In the genomic region with DNA sequence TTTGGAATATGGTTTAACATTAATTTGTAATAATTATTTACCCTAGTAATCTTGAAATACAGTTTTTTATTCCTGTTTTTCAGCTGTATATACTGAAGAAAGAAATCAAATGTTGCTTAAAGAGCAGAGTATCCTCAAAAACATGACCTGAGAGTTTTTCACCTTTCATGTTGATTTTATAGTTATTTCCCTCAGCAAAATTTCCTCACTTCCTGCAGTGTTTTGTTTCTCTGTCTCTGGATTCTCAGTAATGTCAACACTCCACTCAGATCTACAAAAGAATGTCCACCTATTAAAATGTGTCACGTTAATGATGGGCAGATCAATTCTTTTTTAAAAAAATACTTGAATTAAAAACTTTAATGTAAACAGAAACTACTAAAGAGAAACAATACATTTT, we compare ENCODE assay signal across 1 cellular context.
TF ChIP-seq lines count a peak whose summit lies in the region.

No MANE protein-coding gene starts in this region.

TF ChIP-seq in HepG2, 621 proteins besides CTCF, POLR2A, EP300 and RAD21 (continued from another document):
- TF ChIP-seq, protein P1, sequence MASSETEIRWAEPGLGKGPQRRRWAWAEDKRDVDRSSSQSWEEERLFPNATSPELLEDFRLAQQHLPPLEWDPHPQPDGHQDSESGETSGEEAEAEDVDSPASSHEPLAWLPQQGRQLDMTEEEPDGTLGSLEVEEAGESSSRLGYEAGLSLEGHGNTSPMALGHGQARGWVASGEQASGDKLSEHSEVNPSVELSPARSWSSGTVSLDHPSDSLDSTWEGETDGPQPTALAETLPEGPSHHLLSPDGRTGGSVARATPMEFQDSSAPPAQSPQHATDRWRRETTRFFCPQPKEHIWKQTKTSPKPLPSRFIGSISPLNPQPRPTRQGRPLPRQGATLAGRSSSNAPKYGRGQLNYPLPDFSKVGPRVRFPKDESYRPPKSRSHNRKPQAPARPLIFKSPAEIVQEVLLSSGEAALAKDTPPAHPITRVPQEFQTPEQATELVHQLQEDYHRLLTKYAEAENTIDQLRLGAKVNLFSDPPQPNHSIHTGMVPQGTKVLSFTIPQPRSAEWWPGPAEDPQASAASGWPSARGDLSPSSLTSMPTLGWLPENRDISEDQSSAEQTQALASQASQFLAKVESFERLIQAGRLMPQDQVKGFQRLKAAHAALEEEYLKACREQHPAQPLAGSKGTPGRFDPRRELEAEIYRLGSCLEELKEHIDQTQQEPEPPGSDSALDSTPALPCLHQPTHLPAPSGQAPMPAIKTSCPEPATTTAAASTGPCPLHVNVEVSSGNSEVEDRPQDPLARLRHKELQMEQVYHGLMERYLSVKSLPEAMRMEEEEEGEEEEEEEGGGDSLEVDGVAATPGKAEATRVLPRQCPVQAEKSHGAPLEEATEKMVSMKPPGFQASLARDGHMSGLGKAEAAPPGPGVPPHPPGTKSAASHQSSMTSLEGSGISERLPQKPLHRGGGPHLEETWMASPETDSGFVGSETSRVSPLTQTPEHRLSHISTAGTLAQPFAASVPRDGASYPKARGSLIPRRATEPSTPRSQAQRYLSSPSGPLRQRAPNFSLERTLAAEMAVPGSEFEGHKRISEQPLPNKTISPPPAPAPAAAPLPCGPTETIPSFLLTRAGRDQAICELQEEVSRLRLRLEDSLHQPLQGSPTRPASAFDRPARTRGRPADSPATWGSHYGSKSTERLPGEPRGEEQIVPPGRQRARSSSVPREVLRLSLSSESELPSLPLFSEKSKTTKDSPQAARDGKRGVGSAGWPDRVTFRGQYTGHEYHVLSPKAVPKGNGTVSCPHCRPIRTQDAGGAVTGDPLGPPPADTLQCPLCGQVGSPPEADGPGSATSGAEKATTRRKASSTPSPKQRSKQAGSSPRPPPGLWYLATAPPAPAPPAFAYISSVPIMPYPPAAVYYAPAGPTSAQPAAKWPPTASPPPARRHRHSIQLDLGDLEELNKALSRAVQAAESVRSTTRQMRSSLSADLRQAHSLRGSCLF (CRISPR knock-in tag; IDR thresholded peaks at IDR 0.05; ENCODE audit: borderline replicate concordance) = no peak
- TF ChIP-seq ZNF83 (CRISPR knock-in tag; IDR thresholded peaks at IDR 0.05; ENCODE audit: borderline replicate concordance) (no peak), ELF3 (CRISPR knock-in tag; IDR thresholded peaks at IDR 0.05) (peak; percentile 70; the same call in 1 of the 2 replicates), ZNF317 (CRISPR knock-in tag; IDR thresholded peaks at IDR 0.05) (no peak), FOXP1 (IDR thresholded peaks at IDR 0.05) (no peak), FOXP1 (CRISPR knock-in tag; IDR thresholded peaks at IDR 0.05) (peak; percentile 70), ZNF557 (CRISPR knock-in tag; IDR thresholded peaks at IDR 0.05) (no peak), ZNF747 (CRISPR knock-in tag; IDR thresholded peaks at IDR 0.05; ENCODE audit: borderline replicate concordance) (no peak), ZNF660 (CRISPR knock-in tag; IDR thresholded peaks at IDR 0.05; ENCODE audit: borderline replicate concordance, low read depth) (no peak), ZSCAN21 (CRISPR knock-in tag; IDR thresholded peaks at IDR 0.05; ENCODE audit: borderline replicate concordance) (no peak), ZFP1 (CRISPR knock-in tag; IDR thresholded peaks at IDR 0.05) (no peak), SALL1 (CRISPR knock-in tag; IDR thresholded peaks at IDR 0.05) (no peak), ZNF552 (CRISPR knock-in tag; IDR thresholded peaks at IDR 0.05; ENCODE audit: borderline replicate concordance) (no peak), ZFY (CRISPR knock-in tag; IDR thresholded peaks at IDR 0.05) (no peak), PHF20 (CRISPR knock-in tag; IDR thresholded peaks at IDR 0.05) (no peak), ATF7 (IDR thresholded peaks at IDR 0.05) (no peak), ATF7 (CRISPR knock-in tag; IDR thresholded peaks at IDR 0.05) (no peak), THAP11 (CRISPR knock-in tag; IDR thresholded peaks at IDR 0.05) (no peak), AKAP8 (CRISPR knock-in tag; IDR thresholded peaks at IDR 0.05) (no peak), TOE1 (CRISPR knock-in tag; IDR thresholded peaks at IDR 0.05) (no peak), SOX5 (CRISPR knock-in tag; IDR thresholded peaks at IDR 0.05; ENCODE audit: borderline replicate concordance) (peak; percentile 63; the same call in 1 of the 2 replicates), ZBTB2 (CRISPR knock-in tag; IDR thresholded peaks at IDR 0.05; ENCODE audit: low read depth) (no peak), ZNF766 (CRISPR knock-in tag; IDR thresholded peaks at IDR 0.05; ENCODE audit: borderline replicate concordance) (no peak), KIAA2018 (CRISPR knock-in tag; IDR thresholded peaks at IDR 0.05; ENCODE audit: borderline replicate concordance) (no peak), POGZ (CRISPR knock-in tag; IDR thresholded peaks at IDR 0.05) (no peak), ATM (IDR thresholded peaks at IDR 0.05; ENCODE audit: borderline replicate concordance) (no peak), THYN1 (CRISPR knock-in tag; IDR thresholded peaks at IDR 0.05; ENCODE audit: borderline replicate concordance, low read depth) (no peak), PHF8 (CRISPR knock-in tag; IDR thresholded peaks at IDR 0.05) (no peak), NFIC (IDR thresholded peaks at IDR 0.05; ENCODE audit: low read length) (peak; percentile 39; the same call in 1 of the 2 replicates), SIX4 (CRISPR knock-in tag; IDR thresholded peaks at IDR 0.05) (no peak)
- TF ChIP-seq, protein P2, sequence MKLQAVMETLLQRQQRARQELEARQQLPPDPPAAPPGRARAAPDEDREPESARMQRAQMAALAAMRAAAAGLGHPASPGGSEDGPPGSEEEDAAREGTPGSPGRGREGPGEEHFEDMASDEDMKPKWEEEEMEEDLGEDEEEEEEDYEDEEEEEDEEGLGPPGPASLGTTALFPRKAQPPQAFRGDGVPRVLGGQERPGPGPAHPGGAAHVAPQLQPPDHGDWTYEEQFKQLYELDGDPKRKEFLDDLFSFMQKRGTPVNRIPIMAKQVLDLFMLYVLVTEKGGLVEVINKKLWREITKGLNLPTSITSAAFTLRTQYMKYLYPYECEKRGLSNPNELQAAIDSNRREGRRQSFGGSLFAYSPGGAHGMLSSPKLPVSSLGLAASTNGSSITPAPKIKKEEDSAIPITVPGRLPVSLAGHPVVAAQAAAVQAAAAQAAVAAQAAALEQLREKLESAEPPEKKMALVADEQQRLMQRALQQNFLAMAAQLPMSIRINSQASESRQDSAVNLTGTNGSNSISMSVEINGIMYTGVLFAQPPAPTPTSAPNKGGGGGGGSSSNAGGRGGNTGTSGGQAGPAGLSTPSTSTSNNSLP (IDR thresholded peaks at IDR 0.05; ENCODE audit: low read depth, low read length) = 0 out of 2 replicates have a peak, but pooled peaks have one; percentile 12
